Comparison of ENCODE assay signal across 26 cellular contexts in genomic region chr5:149901511-149901910, GRCh38. TPM values are rescaled to one million over a fixed set of nuclear protein-coding genes. Genes with fewer than 3 reads are reported as not detected.
"Had no signal": no experiment of that assay in that cellular context is flagged by ENCODE, and none has a peak within 500 bp of the region (broad histone marks: within the 10 kb centered on the region; RNA-seq: fewer than 3 reads in every experiment).

No MANE protein-coding gene starts in this region.

- DNase-seq: activated CD4-positive, alpha-beta T cell treated with anti-CD3 and anti-CD28 coated beads for 1 hour; activated CD4-positive, alpha-beta T cell treated with anti-CD3 and anti-CD28 coated beads, Interleukin-2, amount 50 U/mL, for 4 hours; activated T-cell treated with anti-CD3 and anti-CD28 coated beads for 4 hours; aorta; central memory CD4-positive, alpha-beta T cell; effector memory CD4-positive, alpha-beta T cell; hypothalamus; left ventricle myocardium superior; midbrain; natural killer cell; retina; sigmoid colon; stimulated activated CD4-positive, alpha-beta T cell treated with anti-CD3 and anti-CD28 coated beads, Interleukin-2, amount 100 ng/mL, for 48 hours; stimulated activated CD8-positive, alpha-beta memory T cell treated with anti-CD3 and anti-CD28 coated beads, Interleukin-4, amount 100 ng/mL, for 48 hours; stimulated activated naive CD4-positive, alpha-beta T cell; T-helper 1 cell; upper lobe of left lung had no signal

- H3K36me3 Mint-ChIP-seq: activated naive CD4-positive, alpha-beta T cell treated with anti-CD3 and anti-CD28 coated beads, Interleukin-2, amount 50 U/mL, for 72 hours; natural killer cell had no signal

- H3K27ac Mint-ChIP-seq: activated naive CD4-positive, alpha-beta T cell treated with anti-CD3 and anti-CD28 coated beads, Interleukin-2, amount 50 U/mL, for 72 hours; natural killer cell had no signal

- H3K27me3 ChIP-seq: esophagus muscularis mucosa, sigmoid colon, upper lobe of left lung had no signal

- H3K9me3 Mint-ChIP-seq: activated naive CD4-positive, alpha-beta T cell treated with anti-CD3 and anti-CD28 coated beads, Interleukin-2, amount 50 U/mL, for 72 hours; natural killer cell had no signal

- H3K27ac ChIP-seq: esophagus muscularis mucosa, sigmoid colon, upper lobe of left lung, WERI-Rb-1 had no signal

- H3K4me3 ChIP-seq: esophagus muscularis mucosa, sigmoid colon, upper lobe of left lung had no signal

- H3K4me3 Mint-ChIP-seq: natural killer cell had no signal

- H3K9me3 ChIP-seq: esophagus muscularis mucosa, sigmoid colon, upper lobe of left lung had no signal

- ATAC-seq: activated naive CD4-positive, alpha-beta T cell treated with anti-CD3 and anti-CD28 coated beads, Interleukin-2, amount 50 U/mL, for 72 hours; left ventricle myocardium superior had no signal

- FAIRE-seq: colon, frontal cortex, islet of Langerhans, TTC549 had no signal

- H3K4me1 ChIP-seq: esophagus muscularis mucosa, sigmoid colon, upper lobe of left lung had no signal

- H3K36me3 ChIP-seq: esophagus muscularis mucosa, sigmoid colon, upper lobe of left lung, WERI-Rb-1 had no signal

RNA-seq across cellular contexts. Expression of gene PDE6A, which starts 43.1 kb away (rescaled TPM):
- total RNA-seq: activated naive CD4-positive, alpha-beta T cell treated with anti-CD3 and anti-CD28 coated beads, Interleukin-2, amount 50 U/mL, for 72 hours; aorta; esophagus muscularis mucosa; frontal cortex; natural killer cell; posterior vena cava; sigmoid colon; subcutaneous adipose tissue; upper lobe of left lung had no signal
